Comparison of ENCODE assay signal across 8 cellular contexts in genomic region chr1:19209439-19209989, GRCh38. TPM values are rescaled to one million over a fixed set of nuclear protein-coding genes. Genes with fewer than 3 reads are reported as not detected.
DNase-seq lines count a peak whose midpoint lies in the region; ATAC-seq and TF ChIP-seq lines count a peak whose summit lies in the region.

No MANE protein-coding gene starts in this region.

- peak; percentile 70 for ATAC-seq in activated CD4-positive, alpha-beta T cell treated with anti-CD3 and anti-CD28 coated beads for 36 hours
- ATAC-seq in HG02763 (IDR thresholded peaks at IDR 0.05; ENCODE audit: unreplicated experiment): peak; percentile 35
- ATAC-seq in gastrocnemius medialis: peak; percentile 46 to 59

- intact Hi-C loops in activated CD4-positive, alpha-beta T cell treated with anti-CD3 and anti-CD28 coated beads for 36 hours (cut with DNase I, micrococcal nuclease): loop anchor here (1.0 to 5.0 kb wide), 4 partner anchors 30 to 1772 kb away; partner anchors contain the start of genes EMC1 (in 1 of the 2), MRTO4 (in 1 of the 2) and RCC2 (in 1 of the 2)
- intact Hi-C loops in PC-9 (cut with micrococcal nuclease; ENCODE audit: unreplicated experiment): no loop called here
- intact Hi-C loops in adrenal gland (cut with DNase I): no loop called here
- intact Hi-C loops in gastrocnemius medialis (cut with DNase I; ENCODE audit: low total_unique reads): loop anchor here (10.0 kb wide), 1 partner anchor 225 kb away; no protein-coding TSS in a partner anchor

- peaks cover 19% of the 10 kb centered on the region for H3K4me1 ChIP-seq in PC-9 (replicated peaks; ENCODE audit: insufficient read depth)
- H3K4me1 ChIP-seq in adrenal gland (replicated peaks in 1 of 2): peaks cover 17 to 69% of the 10 kb centered on the region in 2 donors
- H3K4me1 ChIP-seq in hepatocyte (ENCODE audit: insufficient read depth): peaks cover 51% of the 10 kb centered on the region
- peaks cover 70 to 81% of the 10 kb centered on the region in 2 donors for H3K4me1 ChIP-seq in gastrocnemius medialis

- peaks cover 11% of the 10 kb centered on the region; the same call in 1 of the 2 replicates for H3F3A ChIP-seq in PC-9 (ENCODE audit: insufficient read depth, low read depth)

- H3K27me3 Mint-ChIP-seq in activated CD4-positive, alpha-beta T cell treated with anti-CD3 and anti-CD28 coated beads for 36 hours: no peaks in the 10 kb centered on the region

- BruUV-seq in PC-9 (replicated peaks; lab: Mats Ljungman, UMichigan): no TSS peak

- H3K79me2 ChIP-seq in PC-9 (ENCODE audit: low read depth) (peaks cover 80% of the 10 kb centered on the region), hepatocyte (peaks cover 94% of the 10 kb centered on the region)

- WGBS in adrenal gland, 4 donors: 0 to 2% (median 0%) methylated on average over 16 to 28 of the region's 28 CpGs
- WGBS in hepatocyte (ENCODE audit: low lambda C conversion rate, missing lambda C conversion rate): 1% methylated on average over 22 of the region's 28 CpGs

- H3K4me1 Mint-ChIP-seq in activated CD4-positive, alpha-beta T cell treated with anti-CD3 and anti-CD28 coated beads for 36 hours: peaks cover 72% of the 10 kb centered on the region

- no peaks in the 10 kb centered on the region for H3K9me3 Mint-ChIP-seq in activated CD4-positive, alpha-beta T cell treated with anti-CD3 and anti-CD28 coated beads for 36 hours (ENCODE audit: low read depth)

- H3K27ac Mint-ChIP-seq in activated CD4-positive, alpha-beta T cell treated with anti-CD3 and anti-CD28 coated beads for 36 hours: peak overlapping the region; percentile 93

- POLR2A ChIA-PET in activated CD4-positive, alpha-beta T cell treated with anti-CD3 and anti-CD28 coated beads for 36 hours (lab: Charles Lee): interaction anchor here (1.2 kb wide), 2 partner anchors 10 to 42 kb away, joined by 3 to 4 read pairs; partner anchors contain the start of genes EMC1 and MRTO4
- POLR2A ChIA-PET in PC-9 (lab: Charles Lee; ENCODE audit: unreplicated experiment): interaction anchor here (0.7 kb wide), 1 partner anchor 199 kb away, joined by 3 read pairs; no protein-coding TSS in a partner anchor

- H3K4me3 ChIP-seq in PC-9 (peak overlapping the region; percentile 85), adrenal gland (peak overlapping the region; percentile 46 to 94 (median 76)), hepatocyte (peak overlapping the region; percentile 76), gastrocnemius medialis (peak overlapping the region; percentile 84 to 92 (median 88))

- no peak for TF ChIP-seq POLR2A in adrenal gland (IDR thresholded peaks at IDR 0.05)
- TF ChIP-seq POLR2A in gastrocnemius medialis (IDR thresholded peaks at IDR 0.05): no peak

- peaks cover 17% of the 10 kb centered on the region for H4K20me1 ChIP-seq in PC-9 (ENCODE audit: insufficient read depth)
- H4K20me1 ChIP-seq in hepatocyte (ENCODE audit: insufficient read depth, poor library complexity, severe bottlenecking): peaks cover 41% of the 10 kb centered on the region

- no peaks in the 10 kb centered on the region for H3K9me3 ChIP-seq in PC-9 (ENCODE audit: insufficient read depth, low read depth)
- no peaks in the 10 kb centered on the region for H3K9me3 ChIP-seq in adrenal gland (replicated peaks in 1 of 3)
- H3K9me3 ChIP-seq in hepatocyte (ENCODE audit: low read depth): no peaks in the 10 kb centered on the region
- no peaks in the 10 kb centered on the region for H3K9me3 ChIP-seq in gastrocnemius medialis

- H3K36me3 ChIP-seq in PC-9 (ENCODE audit: low read depth) (no peaks in the 10 kb centered on the region), adrenal gland (replicated peaks in 1 of 2) (no peaks in the 10 kb centered on the region), hepatocyte (replicated peaks; ENCODE audit: insufficient read depth, low read depth) (no peaks in the 10 kb centered on the region), gastrocnemius medialis (no peaks in the 10 kb centered on the region)

- CTCF ChIA-PET in activated CD4-positive, alpha-beta T cell treated with anti-CD3 and anti-CD28 coated beads for 36 hours (lab: Charles Lee): interaction anchor here (0.7 to 1.9 kb wide), 9 partner anchors 11 to 452 kb away, joined by 3 to 8 read pairs (median 5); no protein-coding TSS in a partner anchor
- CTCF ChIA-PET in PC-9 (lab: Charles Lee): no interaction called here

- in situ Hi-C loops in gastrocnemius medialis (cut with MboI; ENCODE audit: low sequenced_read_pairs in 4 of 4): no loop called here

- H3K27ac ChIP-seq in PC-9 (peak overlapping the region; percentile 81), adrenal gland (peak overlapping the region; percentile 88 to 98 (median 96)), hepatocyte (peak overlapping the region; percentile 96), gastrocnemius medialis (peak overlapping the region; percentile 93 to 97 (median 95))

- H3K27me3 ChIP-seq in PC-9 (ENCODE audit: insufficient read depth, low read depth): no peaks in the 10 kb centered on the region
- H3K27me3 ChIP-seq in adrenal gland: no peaks in the 10 kb centered on the region
- H3K27me3 ChIP-seq in hepatocyte: no peaks in the 10 kb centered on the region
- H3K27me3 ChIP-seq in gastrocnemius medialis: no peaks in the 10 kb centered on the region

- peaks cover 39% of the 10 kb centered on the region for H3K36me3 Mint-ChIP-seq in activated CD4-positive, alpha-beta T cell treated with anti-CD3 and anti-CD28 coated beads for 36 hours (ENCODE audit: low read depth)

- DNase-seq in activated CD4-positive, alpha-beta T cell treated with anti-CD3 and anti-CD28 coated beads for 36 hours: peak; percentile 87
- DNase-seq in activated CD4-positive, alpha-beta T cell treated with anti-CD3 and anti-CD28 coated beads for 4 hours: no peak
- DNase-seq in PC-9 (peak in 1 of 2 experiments; percentile 17), adrenal gland (peak in 6 of 7 donors; percentile 38 to 72 (median 43)), hepatocyte (ENCODE audit: low spot score) (peak; percentile 60), gastrocnemius medialis (peak; percentile 9 to 52), cortex of kidney (lab: John Stamatoyannopoulos, UW) (no peak)

- H3K4me2 ChIP-seq in PC-9 (peak overlapping the region; percentile 94), hepatocyte (peak overlapping the region; percentile 87)

- H2AFZ ChIP-seq in PC-9 (peak overlapping the region; percentile 90), hepatocyte (peak overlapping the region; percentile 54)

- H3K9me2 ChIP-seq in PC-9 (ENCODE audit: insufficient read depth) (no peaks in the 10 kb centered on the region), hepatocyte (replicated peaks; ENCODE audit: insufficient read depth) (no peaks in the 10 kb centered on the region)

- TF ChIP-seq CTCF in PC-9 (conservative IDR thresholded peaks at IDR 0.05): no peak
- no peak for TF ChIP-seq CTCF in adrenal gland (IDR thresholded peaks at IDR 0.05)
- no peak for TF ChIP-seq CTCF in hepatocyte (IDR thresholded peaks at IDR 0.05; ENCODE audit: poor library complexity)
- TF ChIP-seq CTCF in gastrocnemius medialis (IDR thresholded peaks at IDR 0.05 in 4 of 5, conservative IDR thresholded peaks at IDR 0.05 in 1 of 5): no peak

- H3K4me3 Mint-ChIP-seq in activated CD4-positive, alpha-beta T cell treated with anti-CD3 and anti-CD28 coated beads for 36 hours: peak overlapping the region; percentile 87

RNA-seq across cellular contexts. Expression of gene UBR4, which starts 0.6 kb away (rescaled TPM):
- total RNA-seq in activated CD4-positive, alpha-beta T cell treated with anti-CD3 and anti-CD28 coated beads for 36 hours: 100 to 1,000 TPM; 117 to 147 TPM
- total RNA-seq in PC-9 (2021) (117 and 126 TPM in 2 replicates), adrenal gland (100 to 1,000 TPM; 105 to 167 (median 117) TPM), hepatocyte (138 and 175 TPM in 2 replicates), gastrocnemius medialis (100 to 1,000 TPM; 156 to 293 (median 197) TPM)
- polyA plus RNA-seq in adrenal gland (100 to 1,000 TPM in 2 of 3 donors, 10 to 100 TPM in 1; 82.3 to 278 (median 245) TPM), hepatocyte (140 and 166 TPM in 2 replicates)

RNA-seq across cellular contexts. Expression of gene EMC1, which starts 41.8 kb away (rescaled TPM):
- 10 to 100 TPM; 45.0 to 59.0 TPM for total RNA-seq in activated CD4-positive, alpha-beta T cell treated with anti-CD3 and anti-CD28 coated beads for 36 hours
- 40.7 and 45.8 TPM in 2 replicates for total RNA-seq in PC-9 (2021)
- total RNA-seq in adrenal gland: 10 to 100 TPM; 39.2 to 64.8 (median 44.6) TPM
- polyA plus RNA-seq in adrenal gland: 10 to 100 TPM in 2 of 3 donors, 1 to 10 TPM in 1; 8.9 to 34.9 (median 14.0) TPM
- 33.0 and 35.8 TPM in 2 replicates for total RNA-seq in hepatocyte
- polyA plus RNA-seq in hepatocyte: 28.6 and 33.2 TPM in 2 replicates
- total RNA-seq in gastrocnemius medialis: 10 to 100 TPM; 24.7 to 49.7 (median 43.0) TPM

RNA-seq across cellular contexts. Expression of gene MRTO4, which starts 42.1 kb away (rescaled TPM):
- total RNA-seq in activated CD4-positive, alpha-beta T cell treated with anti-CD3 and anti-CD28 coated beads for 36 hours: 10 to 100 TPM; 82.6 to 95.0 TPM
- total RNA-seq in PC-9 (2021) (29.0 and 32.4 TPM in 2 replicates), adrenal gland (10 to 100 TPM; 16.6 to 44.6 (median 20.7) TPM), hepatocyte (19.7 and 20.8 TPM in 2 replicates), gastrocnemius medialis (10 to 100 TPM; 19.2 to 28.8 (median 26.7) TPM)
- polyA plus RNA-seq in adrenal gland (10 to 100 TPM; 46.4 to 64.0 (median 51.1) TPM), hepatocyte (24.9 and 28.7 TPM in 2 replicates)

Comparison
In these comparisons a context has a peak if more than half of its experiments do, and no peak if none do; other contexts are left out.
1. DNase-seq: peak in activated CD4-positive, alpha-beta T cell treated with anti-CD3 and anti-CD28 coated beads for 36 hours (single experiment), adrenal gland (6 of 7), hepatocyte (single experiment) and gastrocnemius medialis (2 of 2); none in activated CD4-positive, alpha-beta T cell treated with anti-CD3 and anti-CD28 coated beads for 4 hours (0 of 2) and cortex of kidney (single experiment).
2. intact Hi-C loops: an anchor here in activated CD4-positive, alpha-beta T cell treated with anti-CD3 and anti-CD28 coated beads for 36 hours (1.0 to 5.0 kb wide) and gastrocnemius medialis (10.0 kb wide); none called in PC-9 and adrenal gland.
3. Peak in every context shown above with its lines, with median percentiles within 50 percentile points of each other: ATAC-seq, H3K27ac ChIP-seq and H3K4me3 ChIP-seq.